Comparison of ENCODE assay signal across 17 cellular contexts in the genomic region with DNA sequence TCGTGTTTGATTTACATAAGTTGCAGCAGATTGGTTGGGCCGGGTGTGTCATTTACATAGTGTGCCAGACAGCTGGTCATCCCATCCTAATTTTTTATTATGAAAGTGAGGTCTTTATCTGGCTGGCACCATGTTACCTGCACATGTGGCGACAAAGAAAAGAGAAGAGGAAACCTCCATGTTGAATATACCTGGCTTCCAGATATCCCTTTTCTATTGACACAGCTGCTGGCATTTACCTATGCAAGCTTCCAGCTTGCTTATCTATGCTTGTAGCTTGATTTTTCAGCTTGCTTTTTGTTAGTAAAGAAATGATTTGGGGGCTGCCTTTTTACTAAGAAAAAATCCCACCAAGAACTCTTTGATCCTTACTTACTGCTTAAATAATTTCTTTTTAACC.
"Had no signal": no experiment of that assay in that cellular context is flagged by ENCODE, and none has a peak within 500 bp of the region (broad histone marks: within the 10 kb centered on the region; RNA-seq: fewer than 3 reads in every experiment).

No MANE protein-coding gene starts in this region.

- H3K4me1 ChIP-seq: colonic mucosa, esophagus squamous epithelium, parathyroid adenoma had no signal

- H3K27me3 ChIP-seq: colonic mucosa, esophagus squamous epithelium had no signal

- H3K79me2 ChIP-seq: parathyroid adenoma had no signal

- ATAC-seq: left ventricle myocardium superior; naive thymus-derived CD8-positive, alpha-beta T cell had no signal

- H3K9ac ChIP-seq: parathyroid adenoma had no signal

- DNase-seq: activated CD4-positive, alpha-beta T cell treated with anti-CD3 and anti-CD28 coated beads, Interleukin-2, amount 10 ng/mL, durations not matched to agents 7 days and 5 days; activated CD4-positive, CD25-positive, alpha-beta regulatory T cell; activated CD8-positive, alpha-beta memory T cell treated with anti-CD3 and anti-CD28 coated beads for 24 hours; activated gamma-delta T cell treated with Interleukin-2 at 50 U/mL for 16 hours; amniotic stem cell; caudate nucleus; colonic mucosa; effector CD4-positive, alpha-beta T cell; esophagus squamous epithelium; hippocampal formation; kidney; left ventricle myocardium superior; mesenchymal stem cell; naive thymus-derived CD8-positive, alpha-beta T cell; stimulated activated CD4-positive, alpha-beta T cell treated with anti-CD3 and anti-CD28 coated beads, Interleukin-1b, Interleukin-23, amount 100 ng/mL, for 48 hours had no signal

- H3K4me3 ChIP-seq: colonic mucosa, esophagus squamous epithelium, thoracic aorta had no signal

- H3K9me3 ChIP-seq: colonic mucosa, esophagus squamous epithelium, thoracic aorta had no signal

- H2AFZ ChIP-seq: parathyroid adenoma had no signal

- H3K36me3 ChIP-seq: colonic mucosa, esophagus squamous epithelium, thoracic aorta had no signal

- H3K27ac ChIP-seq: colonic mucosa, esophagus squamous epithelium, parathyroid adenoma, thoracic aorta had no signal
